2 cellular contexts compared by ENCODE assay signal in the genomic region with DNA sequence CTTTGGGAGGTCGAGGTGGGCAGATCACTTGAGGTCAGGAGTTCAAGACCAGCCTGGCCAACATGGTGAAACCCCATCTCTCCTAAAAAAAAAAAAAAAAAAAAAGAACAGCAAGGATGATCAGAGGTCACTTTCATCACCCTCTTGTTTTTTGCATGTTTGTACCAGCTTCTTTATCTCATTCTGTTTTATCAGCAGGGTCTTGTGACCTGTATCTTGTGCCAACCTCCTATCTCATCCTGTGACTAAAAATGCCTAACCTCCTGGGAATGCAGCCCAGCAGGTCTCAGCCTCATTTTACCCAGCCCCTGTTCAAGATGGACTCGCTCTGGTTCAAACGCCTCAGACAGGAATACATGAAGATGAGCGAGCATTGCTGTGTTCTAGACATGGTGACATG.
A peak's percentile ranks its signal among the peaks of the same experiment; 100 is the strongest.
DNase-seq lines count a peak whose midpoint lies in the region; ATAC-seq, FAIRE-seq and TF ChIP-seq lines count a peak whose summit lies in the region.
"Not testable (repeated sequence)": the region's sequence is repeated elsewhere in the genome, so short reads cannot be mapped to it uniquely, and the experiment has no call there.

No MANE protein-coding gene starts in this region.

- peaks cover 9 to 24% of the 10 kb centered on the region in 2 experiments; a peak in 4 of 5 replicates for H3K4me1 ChIP-seq in K562 (replicated peaks in 1 of 2; ENCODE audit: control insufficient read depth in 2 of 2, insufficient read depth in 2 of 2, low read length in 2 of 2)
- H3K4me1 ChIP-seq in body of pancreas = peaks cover 55% of the 10 kb centered on the region

- not testable (repeated sequence) for TF ChIP-seq EP300 in K562 (IDR thresholded peaks at IDR 0.05; ENCODE audit: low read length)

- DNase-seq in K562 (ENCODE audit: extremely low read depth in 1 of 4, low spot score in 3 of 4) = not testable (repeated sequence)
- peak in 2 of 4 donors; percentile 34 to 49 for DNase-seq in body of pancreas

- BruUV-seq in K562 (replicated peaks; lab: Mats Ljungman, UMichigan) = not testable (repeated sequence)

- peaks cover 0 to 10% of the 10 kb centered on the region in 2 experiments; a peak in 2 of 5 replicates for H3K27me3 ChIP-seq in K562 (ENCODE audit: control insufficient read depth in 2 of 2, insufficient read depth in 2 of 2, low read length in 2 of 2)
- not testable (repeated sequence) for H3K27me3 ChIP-seq in body of pancreas

- H3K4me2 ChIP-seq in K562 (ENCODE audit: insufficient read depth, low read length) = not testable (repeated sequence)

- ATAC-seq in K562 = not testable (repeated sequence)
- ATAC-seq in body of pancreas = peak; percentile 24

- FAIRE-seq in K562 (lab: Jason Lieb, UNC) = not testable (repeated sequence)

- TF ChIP-seq POLR2A in K562 (conservative IDR thresholded peaks at IDR 0.05); body of pancreas (IDR thresholded peaks at IDR 0.05): not testable (repeated sequence)

- not testable (repeated sequence) for H3K27ac ChIP-seq in K562 (ENCODE audit: extremely low read depth, low read depth, low read length); body of pancreas

- not testable (repeated sequence) for H3K9me1 ChIP-seq in K562 (ENCODE audit: control insufficient read depth, insufficient read depth, low read length)

- H3K79me2 ChIP-seq in K562 (ENCODE audit: control insufficient read depth, insufficient read depth, low read length) = not testable (repeated sequence)

- intact Hi-C loops in K562 (cut with micrococcal nuclease) = not testable (repeated sequence)
- intact Hi-C loops in body of pancreas (cut with DNase I) = loop anchor here (10.0 kb wide), 1 partner anchor 448 kb away; no protein-coding TSS in a partner anchor

- not testable (repeated sequence) for H3K36me3 ChIP-seq in K562 (ENCODE audit: control insufficient read depth, insufficient read depth, low read length); body of pancreas (replicated peaks in 1 of 2; ENCODE audit: insufficient read depth in 1 of 2, low read depth in 2 of 2)

- H4K20me1 ChIP-seq in K562 (replicated peaks; ENCODE audit: control insufficient read depth, insufficient read depth, low read length) = not testable (repeated sequence)

- CTCF ChIA-PET in K562 (lab: Yijun Ruan, JAX; ENCODE audit: low intra/inter-chr PET ratio) = not testable (repeated sequence)

- not testable (repeated sequence) for H2AFZ ChIP-seq in K562 (ENCODE audit: low read depth, low read length)

- WGBS in K562 (ENCODE audit: insufficient coverage, low coverage, missing lambda C conversion rate) = 38% methylated on average over 4 of the region's 4 CpGs
- 49 to 52% methylated on average over 4 of the region's 4 CpGs for WGBS in body of pancreas, 2 donors

- not testable (repeated sequence) for H3K9ac ChIP-seq in K562 (ENCODE audit: insufficient read depth in 1 of 2, low read depth in 2 of 2, low read length in 2 of 2)

- in situ Hi-C loops in K562 (cut with MboI) = not testable (repeated sequence)

- not testable (repeated sequence) for TF ChIP-seq RAD21 in K562 (CRISPR knock-in tag; conservative IDR thresholded peaks at IDR 0.05 in 1 of 2, IDR thresholded peaks at IDR 0.05 in 1 of 2)

- not testable (repeated sequence) for H3K4me3 ChIP-seq in K562, body of pancreas

- TF ChIP-seq CTCF in K562 (IDR thresholded peaks at IDR 0.05 in 2 of 3, conservative IDR thresholded peaks at IDR 0.05 in 1 of 3; ENCODE audit: insufficient read depth in 2 of 3, low read depth in 1 of 3, low read length in 3 of 3); body of pancreas (IDR thresholded peaks at IDR 0.05): not testable (repeated sequence)

- POLR2A ChIA-PET in K562 (lab: Yijun Ruan, JAX) = interaction anchor here (0.6 to 0.7 kb wide), 2 partner anchors 294 to 330 kb away, joined by 3 read pairs; no protein-coding TSS in a partner anchor

- not testable (repeated sequence) for H3K9me3 ChIP-seq in K562 (replicated peaks; ENCODE audit: control insufficient read depth, insufficient read depth, low read depth, low read length); body of pancreas

TF ChIP-seq in K562, 482 proteins besides CTCF, POLR2A, EP300 and RAD21:
- TF ChIP-seq NR2C1 (IDR thresholded peaks at IDR 0.05) = not testable (repeated sequence)
- TF ChIP-seq NR2C1 (tag; IDR thresholded peaks at IDR 0.05) = 0 out of 2 replicates have a peak, but pooled peaks have one; percentile 32
- 0 out of 2 replicates have a peak, but pooled peaks have one; percentile 40 for TF ChIP-seq PTRF (tag; IDR thresholded peaks at IDR 0.05)
